In the genomic region with DNA sequence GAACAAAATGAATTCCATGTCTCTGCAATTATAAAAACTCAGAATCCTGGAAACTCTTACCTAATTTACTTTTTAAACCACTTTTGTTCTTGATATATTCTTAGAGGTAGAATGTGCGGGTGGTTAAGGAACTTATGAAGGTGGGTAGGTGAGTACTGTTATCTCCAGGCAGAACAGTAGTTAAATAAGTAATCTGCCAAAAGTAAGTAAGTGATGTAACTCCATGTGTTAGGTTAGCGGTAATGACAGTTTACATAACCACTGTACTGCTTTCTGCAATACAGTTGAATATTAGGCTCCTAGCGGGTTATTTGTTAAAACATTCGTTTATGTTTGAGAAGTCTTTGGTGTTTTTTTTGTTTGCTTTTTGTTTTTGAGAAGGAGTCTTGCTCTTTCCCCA, we compare ENCODE assay signal across 29 cellular contexts.
"Had no signal": no experiment of that assay in that cellular context is flagged by ENCODE, and none has a peak within 500 bp of the region (broad histone marks: within the 10 kb centered on the region; RNA-seq: fewer than 3 reads in every experiment).

No MANE protein-coding gene starts in this region.

- H3K27ac ChIP-seq: ascending aorta, cardiac muscle cell, VCaP had no signal

- ATAC-seq: activated CD8-positive, alpha-beta T cell treated with anti-CD3 and anti-CD28 coated beads for 36 hours; activated naive CD8-positive, alpha-beta T cell treated with anti-CD3 and anti-CD28 coated beads, Interleukin-2, amount 50 U/mL, for 24 hours; activated T-cell treated with anti-CD3 and anti-CD28 coated beads, Interleukin-2, amount 50 U/mL, for 4 hours; T-cell; T-helper 17 cell had no signal

- H3K9me3 ChIP-seq: ascending aorta had no signal

- H3K27me3 ChIP-seq: ascending aorta, cardiac muscle cell had no signal

- DNase-seq: activated B cell treated with CpG ODN at 0.5 μM for 24 hours; activated CD4-positive, alpha-beta memory T cell treated with anti-CD3 and anti-CD28 coated beads for 36 hours; activated CD4-positive, alpha-beta T cell treated with anti-CD3 and anti-CD28 coated beads for 4 hours; activated CD4-positive, alpha-beta T cell treated with anti-CD3 and anti-CD28 coated beads, Interleukin-2, amount 10 ng/mL, durations not matched to agents 24 days and 14 days; activated CD4-positive, alpha-beta T cell treated with anti-CD3 and anti-CD28 coated beads, Interleukin-2, amount 50 U/mL, for 1 hour; activated CD4-positive, alpha-beta T cell treated with anti-CD3 and anti-CD28 coated beads, Interleukin-2, amount 50 U/mL, for 4 hours; activated CD4-positive, CD25-positive, alpha-beta regulatory T cell treated with anti-CD3 and anti-CD28 coated beads, Interleukin-2, amount 50 U/mL, for 72 hours; activated CD8-positive, alpha-beta memory T cell treated with anti-CD3 and anti-CD28 coated beads, Interleukin-2, amount 50 U/mL, for 4 hours; activated CD8-positive, alpha-beta T cell treated with anti-CD3 and anti-CD28 coated beads for 36 hours; activated effector memory CD4-positive, alpha-beta T cell treated with Interleukin-2 at 50 U/mL for 16 hours; activated gamma-delta T cell; activated naive CD4-positive, alpha-beta T cell treated with anti-CD3 and anti-CD28 coated beads, Interleukin-2, amount 10 ng/mL, durations not matched to agents 7 days and 5 days; activated naive CD4-positive, alpha-beta T cell treated with Interleukin-2 at 50 U/mL for 16 hours; activated naive CD8-positive, alpha-beta T cell treated with anti-CD3 and anti-CD28 coated beads, Interleukin-2, amount 10 ng/mL, durations not matched to agents 7 days and 5 days; activated naive CD8-positive, alpha-beta T cell treated with anti-CD3 and anti-CD28 coated beads, Interleukin-2, amount 50 U/mL, for 24 hours; activated T-cell treated with anti-CD3 and anti-CD28 coated beads for 4 hours; activated T-cell treated with anti-CD3 and anti-CD28 coated beads, Interleukin-2, amount 50 U/mL, for 1 hour; activated T-cell treated with anti-CD3 and anti-CD28 coated beads, Interleukin-2, amount 50 U/mL, for 4 hours; amygdala; anterior cingulate cortex; cerebellar nuclear complex; T-cell; T-helper 17 cell; T-helper 9 cell had no signal

- H3K4me3 ChIP-seq: ascending aorta, cardiac muscle cell had no signal

- H3K36me3 ChIP-seq: ascending aorta, cardiac muscle cell had no signal

- FAIRE-seq: bronchial epithelial cell, TTC549 had no signal
